Comparison of ENCODE assay signal across 9 cellular contexts in the genomic region with DNA sequence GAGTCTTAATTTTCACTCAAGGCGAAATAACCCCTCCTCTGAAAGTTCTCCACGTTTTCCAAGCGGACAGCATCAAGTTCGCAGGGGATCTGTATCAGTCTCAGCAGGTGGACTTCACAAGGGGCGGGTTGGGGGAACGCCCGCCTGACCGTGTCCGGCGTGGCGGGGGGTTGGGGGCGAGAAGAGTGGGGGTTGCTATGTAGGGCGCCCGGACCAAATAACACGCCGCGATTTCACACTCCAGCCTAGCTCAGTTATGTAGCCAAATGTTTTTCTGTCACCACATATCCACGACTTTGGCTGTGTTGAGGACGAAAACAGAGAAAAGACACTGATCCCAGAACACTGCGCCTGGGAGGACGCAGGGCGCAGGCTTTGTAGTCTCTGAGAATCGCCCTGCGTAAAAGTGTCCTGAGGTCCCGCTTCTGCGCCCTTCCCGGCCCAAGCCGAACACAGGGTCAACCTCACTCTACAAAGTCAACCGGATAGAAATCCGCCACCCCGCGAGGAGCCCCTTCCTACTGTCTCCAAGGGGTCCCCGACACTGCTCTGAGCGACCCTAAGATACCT. TPM values are rescaled to one million over a fixed set of nuclear protein-coding genes. Genes with fewer than 3 reads are reported as not detected.
DNase-seq lines count a peak whose midpoint lies in the region; ATAC-seq, FAIRE-seq and TF ChIP-seq lines count a peak whose summit lies in the region.
"Had no signal": no experiment of that assay in that cellular context is flagged by ENCODE, and none has a peak within 500 bp of the region (broad histone marks: within the 10 kb centered on the region; RNA-seq: fewer than 3 reads in every experiment).

No MANE protein-coding gene starts in this region.

- H3K4me1 Mint-ChIP-seq in T-helper 1 cell treated with Interleukin-12 subunit alpha and Interleukin-12 subunit beta and Interleukin-4 antibody, amounts not matched to agents 30 μg/mL and 1 μg/mL, for 36 hours (ENCODE audit: low read depth) = peaks cover 29% of the 10 kb centered on the region
- peaks cover 11% of the 10 kb centered on the region for H3K4me1 Mint-ChIP-seq in astrocyte (ENCODE audit: low read depth, unreplicated experiment)

- no peak overlapping the region for H3K27ac Mint-ChIP-seq in T-helper 1 cell treated with Interleukin-12 subunit alpha and Interleukin-12 subunit beta and Interleukin-4 antibody, amounts not matched to agents 30 μg/mL and 1 μg/mL, for 36 hours
- H3K27ac Mint-ChIP-seq in astrocyte (ENCODE audit: unreplicated experiment) = no peak overlapping the region

- TF ChIP-seq POLR2A in HepG2 (IDR thresholded peaks at IDR 0.05; ENCODE audit: insufficient read depth in 1 of 2, low read depth in 2 of 2, low read length in 2 of 2) (no peak), suprapubic skin (IDR thresholded peaks at IDR 0.05) (no peak)

- no peak; the same call in 1 of the 3 replicates for ATAC-seq in HepG2
- ATAC-seq in GM21367 (IDR thresholded peaks at IDR 0.05; ENCODE audit: unreplicated experiment) = no peak

- H3K9ac ChIP-seq in astrocyte (ENCODE audit: low read length) (no peak overlapping the region), HepG2 (ENCODE audit: insufficient read depth, low read depth, low read length) (no peak overlapping the region)

- H3K36me3 Mint-ChIP-seq in T-helper 1 cell treated with Interleukin-12 subunit alpha and Interleukin-12 subunit beta and Interleukin-4 antibody, amounts not matched to agents 30 μg/mL and 1 μg/mL, for 36 hours (ENCODE audit: low read depth) = peaks cover 3% of the 10 kb centered on the region
- H3K36me3 Mint-ChIP-seq in astrocyte (ENCODE audit: low read depth, unreplicated experiment) = peaks cover 1% of the 10 kb centered on the region

- no peak for DNase-seq in T-helper 1 cell
- DNase-seq in astrocyte (ENCODE audit: low read depth) = no peak
- DNase-seq in HepG2 (ENCODE audit: low spot score) = no peak
- no peak for DNase-seq in suprapubic skin (ENCODE audit: low spot score in 2 of 2)
- no peak for DNase-seq in HK-2 (ENCODE audit: unreplicated experiment)
- DNase-seq in activated effector memory CD4-positive, alpha-beta T cell treated with anti-CD3 and anti-CD28 coated beads, Interleukin-2, amount 50 U/mL, for 16 hours = no peak
- DNase-seq: KBM-7 had no signal

- H3K4me2 ChIP-seq in astrocyte (ENCODE audit: low read length) (peak overlapping the region; percentile 82), HepG2 (ENCODE audit: low read depth, low read length) (peak overlapping the region; percentile 67; the same call in 1 of the 2 replicates)

- H3K4me1 ChIP-seq in astrocyte (ENCODE audit: insufficient read depth, low read length) (peaks cover 7% of the 10 kb centered on the region), HepG2 (ENCODE audit: insufficient read depth, low read length) (peaks cover 24% of the 10 kb centered on the region), suprapubic skin (peaks cover 44% of the 10 kb centered on the region)

- H3K79me2 ChIP-seq in astrocyte (ENCODE audit: insufficient read depth, low read length) = no peaks in the 10 kb centered on the region
- H3K79me2 ChIP-seq in HepG2 (ENCODE audit: insufficient read depth, low read length) = no peaks in the 10 kb centered on the region

- POLR2A ChIA-PET in HepG2 (lab: Yijun Ruan, JAX) = no interaction called here

- H3K36me3 ChIP-seq in astrocyte (ENCODE audit: insufficient read depth, low read length) (no peaks in the 10 kb centered on the region), HepG2 (replicated peaks in 1 of 2; ENCODE audit: control insufficient read depth in 1 of 2, insufficient read depth in 2 of 2, low read length in 2 of 2) (no peaks in the 10 kb centered on the region), suprapubic skin (no peaks in the 10 kb centered on the region)

- BruUV-seq in HepG2 (replicated peaks; lab: Mats Ljungman, UMichigan) = no TSS peak

- CTCF ChIA-PET in HepG2 (lab: Yijun Ruan, JAX; ENCODE audit: low intra/inter-chr PET ratio, low total read pairs) = no interaction called here

- no peak for TF ChIP-seq RAD21 in HepG2 (CRISPR knock-in tag; IDR thresholded peaks at IDR 0.05)

- TF ChIP-seq EP300 in HepG2 (IDR thresholded peaks at IDR 0.05; ENCODE audit: low read depth in 2 of 2, low read length in 2 of 2) (no peak), HepG2 (CRISPR knock-in tag; IDR thresholded peaks at IDR 0.05; ENCODE audit: borderline replicate concordance) (no peak), suprapubic skin (IDR thresholded peaks at IDR 0.05) (no peak)

- H3K9me3 Mint-ChIP-seq in T-helper 1 cell treated with Interleukin-12 subunit alpha and Interleukin-12 subunit beta and Interleukin-4 antibody, amounts not matched to agents 30 μg/mL and 1 μg/mL, for 36 hours = no peaks in the 10 kb centered on the region
- H3K9me3 Mint-ChIP-seq in astrocyte (ENCODE audit: unreplicated experiment) = no peaks in the 10 kb centered on the region

- in situ Hi-C loops in HepG2 (cut with HindIII; ENCODE audit: extremely low pct_ligation_motif_present, low pct_unique_long_range_greater_than_20kb) = no loop called here

- peak overlapping the region; percentile 35 for H3K4me3 ChIP-seq in astrocyte (ENCODE audit: insufficient read depth, low read depth, low read length)
- peak overlapping the region in 1 of 3 experiments; percentile 58; a peak in 1 of 6 replicates for H3K4me3 ChIP-seq in HepG2 (replicated peaks in 1 of 3; ENCODE audit: insufficient read depth in 1 of 3, low read depth in 2 of 3, low read length in 3 of 3)
- peak overlapping the region; percentile 49 for H3K4me3 ChIP-seq in suprapubic skin

- no peak for FAIRE-seq in astrocyte (lab: Jason Lieb, UNC)
- no peak for FAIRE-seq in HepG2 (lab: Jason Lieb, UNC)

- H2AFZ ChIP-seq in astrocyte (ENCODE audit: low read depth, low read length) (peak overlapping the region; percentile 15), HepG2 (ENCODE audit: low read length) (no peak overlapping the region)

- H3K4me3 Mint-ChIP-seq in T-helper 1 cell treated with Interleukin-12 subunit alpha and Interleukin-12 subunit beta and Interleukin-4 antibody, amounts not matched to agents 30 μg/mL and 1 μg/mL, for 36 hours = peak overlapping the region; percentile 77
- H3K4me3 Mint-ChIP-seq in astrocyte (ENCODE audit: unreplicated experiment) = peak overlapping the region; percentile 88

- H3K9me3 ChIP-seq in astrocyte (ENCODE audit: insufficient read depth, low read depth, low read length) (no peaks in the 10 kb centered on the region), HepG2 (ENCODE audit: low read length) (no peaks in the 10 kb centered on the region), suprapubic skin (no peaks in the 10 kb centered on the region)

- no peak for TF ChIP-seq CTCF in astrocyte (IDR thresholded peaks at IDR 0.05; ENCODE audit: insufficient read depth, low read depth, low read length)
- TF ChIP-seq CTCF in HepG2 (CRISPR knock-in tag; IDR thresholded peaks at IDR 0.05) = no peak
- TF ChIP-seq CTCF in suprapubic skin (IDR thresholded peaks at IDR 0.05) = no peak

- H4K20me1 ChIP-seq in astrocyte (ENCODE audit: insufficient read depth, low read length) (no peaks in the 10 kb centered on the region), HepG2 (ENCODE audit: insufficient read depth, low read length) (0 out of 2 replicates have a peak, but pooled peaks cover 3% of the 10 kb centered on the region)

- H3K27ac ChIP-seq in astrocyte (ENCODE audit: low read depth, low read length) (no peak overlapping the region), HepG2 (ENCODE audit: extremely low read length, insufficient read depth, low read length) (no peak overlapping the region), suprapubic skin (peak overlapping the region; percentile 84)

- intact Hi-C loops in HepG2 (cut with micrococcal nuclease; ENCODE audit: unreplicated experiment) = no loop called here

- 38% methylated on average over 29 of the region's 34 CpGs for WGBS in HepG2 (ENCODE audit: low lambda C conversion rate)
- WGBS in suprapubic skin = 6% methylated on average over 23 of the region's 34 CpGs

- peaks cover 37% of the 10 kb centered on the region for H3K27me3 Mint-ChIP-seq in T-helper 1 cell treated with Interleukin-12 subunit alpha and Interleukin-12 subunit beta and Interleukin-4 antibody, amounts not matched to agents 30 μg/mL and 1 μg/mL, for 36 hours (ENCODE audit: low read depth)
- H3K27me3 Mint-ChIP-seq in astrocyte (ENCODE audit: low read depth, unreplicated experiment) = peaks cover 28% of the 10 kb centered on the region

- H3K27me3 ChIP-seq in astrocyte (ENCODE audit: insufficient read depth, low read length) (peaks cover 51% of the 10 kb centered on the region), HepG2 (ENCODE audit: control insufficient read depth in 1 of 2, insufficient read depth in 2 of 2, low read length in 2 of 2) (peaks cover 4 to 51% of the 10 kb centered on the region in 2 experiments), suprapubic skin (peaks cover 20% of the 10 kb centered on the region)

TF ChIP-seq in HepG2, 621 proteins besides CTCF, POLR2A, EP300 and RAD21 (continues in another document):
- no peak for TF ChIP-seq RFXANK (CRISPR knock-in tag; IDR thresholded peaks at IDR 0.05)

RNA-seq across cellular contexts. Expression of a gene that starts 0.5 kb away (rescaled TPM):
- total RNA-seq in astrocyte (1.3 and 1.5 TPM in 2 replicates), HepG2 (2016; rRNA removed; fragmentation: Illumina TruSeq; extraction: Trizol) (not detected in 2 replicates), suprapubic skin (1 to 10 TPM in 3 of 4 donors, under 1 TPM in 1; 0.57 to 3.9 (median 2.5) TPM)
- total RNA-seq in HepG2 (2016; cell fraction: cytosol; rRNA removed; fragmentation: Illumina TruSeq; extraction: Trizol; ENCODE audit: low read depth) = not detected in 2 replicates
- not detected in 2 replicates for total RNA-seq in HepG2 (2016; cell fraction: insoluble cytoplasmic fraction; rRNA removed; fragmentation: Illumina TruSeq; extraction: Trizol)
- total RNA-seq in HepG2 (2016; cell fraction: membrane; rRNA removed; fragmentation: Illumina TruSeq; extraction: Trizol) = not detected in 2 replicates
- not detected in 2 replicates for total RNA-seq in HepG2 (2016; cell fraction: nucleus; rRNA removed; fragmentation: Illumina TruSeq; extraction: Trizol)
- not detected in 2 replicates for polyA plus RNA-seq in HepG2 (2011; rRNA removed)
- not detected in 2 replicates for polyA plus RNA-seq in HepG2 (2011; cell fraction: cytosol; rRNA removed)
- polyA plus RNA-seq in HepG2 (2011; cell fraction: nucleus; rRNA removed) = not detected in 2 replicates
- not detected in 2 replicates for polyA plus RNA-seq in HepG2 (2012)
- polyA plus RNA-seq in HepG2 (2016; cell fraction: cytosol; fragmentation: Illumina TruSeq; extraction: Trizol; ENCODE audit: low read depth) = not detected in 2 replicates
- not detected in 2 replicates for polyA plus RNA-seq in HepG2 (2016; cell fraction: insoluble cytoplasmic fraction; fragmentation: Illumina TruSeq; extraction: Trizol; ENCODE audit: low read depth)
- polyA plus RNA-seq in HepG2 (2016; cell fraction: membrane; fragmentation: Illumina TruSeq; extraction: Trizol; ENCODE audit: low read depth) = not detected in 2 replicates
- not detected in 2 replicates for polyA plus RNA-seq in HepG2 (2016; cell fraction: nucleus; fragmentation: Illumina TruSeq; extraction: Trizol; ENCODE audit: insufficient read depth, low read depth)
- 0.36 TPM in 1 of 2 replicates, not detected in the other for polyA minus RNA-seq in HepG2 (2011; rRNA and poly(A)+ RNA removed; ENCODE audit: low replicate concordance)
- not detected in 2 replicates for polyA minus RNA-seq in HepG2 (2011; cell fraction: cytosol; rRNA and poly(A)+ RNA removed)
- polyA minus RNA-seq in HepG2 (2011; cell fraction: nucleus; rRNA and poly(A)+ RNA removed) = not detected in 2 replicates
